Comparison of ENCODE assay signal across 36 cellular contexts in genomic region chr9:24045150-24045549, GRCh38.
"Had no signal": no experiment of that assay in that cellular context is flagged by ENCODE, and none has a peak within 500 bp of the region (broad histone marks: within the 10 kb centered on the region; RNA-seq: fewer than 3 reads in every experiment).

No MANE protein-coding gene starts in this region.

- ATAC-seq: activated CD8-positive, alpha-beta memory T cell treated with anti-CD3 and anti-CD28 coated beads, Interleukin-2, amount 10 ng/mL, durations not matched to agents 7 days and 5 days; activated T-cell treated with anti-CD3 and anti-CD28 coated beads, Interleukin-2, amount 50 U/mL, for 72 hours; activated T-helper 17 cell treated with anti-CD3 and anti-CD28 coated beads, Interleukin-2, amount 50 U/mL, for 72 hours; K562; PC-3 had no signal

- H3K4me3 Mint-ChIP-seq: activated B cell treated with CpG ODN at 0.5 μM for 24 hours; activated CD4-positive, alpha-beta memory T cell treated with anti-CD3 and anti-CD28 coated beads, Interleukin-2, amount 10 ng/mL, durations not matched to agents 7 days and 5 days; activated CD8-positive, alpha-beta memory T cell treated with anti-CD3 and anti-CD28 coated beads, Interleukin-2, amount 10 ng/mL, durations not matched to agents 7 days and 5 days; activated naive CD8-positive, alpha-beta T cell treated with anti-CD3 and anti-CD28 coated beads for 36 hours; activated T-cell treated with anti-CD3 and anti-CD28 coated beads, Interleukin-2, amount 50 U/mL, for 72 hours; activated T-helper 17 cell treated with anti-CD3 and anti-CD28 coated beads, Interleukin-2, amount 50 U/mL, for 72 hours had no signal

- H3K36me3 ChIP-seq: brain microvascular endothelial cell, MG63, Peyer's patch had no signal

- H3K9me3 ChIP-seq: MG63, Peyer's patch had no signal

- H3K36me3 Mint-ChIP-seq: activated CD8-positive, alpha-beta memory T cell treated with anti-CD3 and anti-CD28 coated beads, Interleukin-2, amount 10 ng/mL, durations not matched to agents 7 days and 5 days; activated naive CD8-positive, alpha-beta T cell treated with anti-CD3 and anti-CD28 coated beads for 36 hours had no signal

- H3K27ac Mint-ChIP-seq: activated B cell treated with CpG ODN at 0.5 μM for 24 hours; activated CD4-positive, alpha-beta memory T cell treated with anti-CD3 and anti-CD28 coated beads, Interleukin-2, amount 10 ng/mL, durations not matched to agents 7 days and 5 days; activated CD8-positive, alpha-beta memory T cell treated with anti-CD3 and anti-CD28 coated beads, Interleukin-2, amount 10 ng/mL, durations not matched to agents 7 days and 5 days; activated naive CD8-positive, alpha-beta T cell treated with anti-CD3 and anti-CD28 coated beads for 36 hours; activated T-cell treated with anti-CD3 and anti-CD28 coated beads, Interleukin-2, amount 50 U/mL, for 72 hours; activated T-helper 17 cell treated with anti-CD3 and anti-CD28 coated beads, Interleukin-2, amount 50 U/mL, for 72 hours had no signal

- H3K4me1 Mint-ChIP-seq: activated B cell treated with CpG ODN at 0.5 μM for 24 hours; activated CD4-positive, alpha-beta memory T cell treated with anti-CD3 and anti-CD28 coated beads, Interleukin-2, amount 10 ng/mL, durations not matched to agents 7 days and 5 days; activated CD8-positive, alpha-beta memory T cell treated with anti-CD3 and anti-CD28 coated beads, Interleukin-2, amount 10 ng/mL, durations not matched to agents 7 days and 5 days; activated naive CD8-positive, alpha-beta T cell treated with anti-CD3 and anti-CD28 coated beads for 36 hours; activated T-helper 17 cell treated with anti-CD3 and anti-CD28 coated beads, Interleukin-2, amount 50 U/mL, for 72 hours had no signal

- H3K27me3 Mint-ChIP-seq: activated B cell treated with CpG ODN at 0.5 μM for 24 hours; activated CD4-positive, alpha-beta memory T cell treated with anti-CD3 and anti-CD28 coated beads, Interleukin-2, amount 10 ng/mL, durations not matched to agents 7 days and 5 days; activated CD8-positive, alpha-beta memory T cell treated with anti-CD3 and anti-CD28 coated beads, Interleukin-2, amount 10 ng/mL, durations not matched to agents 7 days and 5 days; activated naive CD8-positive, alpha-beta T cell treated with anti-CD3 and anti-CD28 coated beads for 36 hours; activated T-helper 17 cell treated with anti-CD3 and anti-CD28 coated beads, Interleukin-2, amount 50 U/mL, for 72 hours had no signal

- H3K27me3 ChIP-seq: brain microvascular endothelial cell, MG63, Peyer's patch had no signal

- H3K4me3 ChIP-seq: K562, MG63, Peyer's patch had no signal

- DNase-seq: activated B cell treated with CpG ODN at 0.5 μM for 24 hours; activated CD4-positive, alpha-beta memory T cell treated with anti-CD3 and anti-CD28 coated beads, Interleukin-2, amount 10 ng/mL, durations not matched to agents 7 days and 5 days; activated CD4-positive, alpha-beta T cell treated with anti-CD3 and anti-CD28 coated beads for 48 hours; activated CD4-positive, CD25-positive, alpha-beta regulatory T cell treated with anti-CD3 and anti-CD28 coated beads, Interleukin-2, amount 50 U/mL, for 72 hours; activated CD8-positive, alpha-beta memory T cell treated with anti-CD3 and anti-CD28 coated beads for 24 hours; activated CD8-positive, alpha-beta memory T cell treated with anti-CD3 and anti-CD28 coated beads, Interleukin-2, amount 10 ng/mL, durations not matched to agents 7 days and 5 days; activated effector memory CD4-positive, alpha-beta T cell treated with anti-CD3 and anti-CD28 coated beads, Interleukin-2, amount 50 U/mL, for 16 hours; activated naive CD4-positive, alpha-beta T cell; activated naive CD4-positive, alpha-beta T cell treated with anti-CD3 and anti-CD28 coated beads, Interleukin-2, amount 50 U/mL, for 16 hours; activated naive CD8-positive, alpha-beta T cell treated with anti-CD3 and anti-CD28 coated beads for 36 hours; activated T-cell treated with anti-CD3 and anti-CD28 coated beads, Interleukin-2, amount 50 U/mL, for 1 hour; activated T-cell treated with anti-CD3 and anti-CD28 coated beads, Interleukin-2, amount 50 U/mL, for 72 hours; amniotic stem cell; aorta; brain microvascular endothelial cell; central memory CD4-positive, alpha-beta T cell; Karpas-422; MG63; NCI-H1092; NCI-H1436 treated with DMSO at 0.1 percent for 48 hours; NCI-H1694 treated with DMSO at 0.1 percent for 48 hours; NCI-H2029 treated with DMSO at 0.1 percent for 48 hours; NCI-H2107; NCI-H2171; NCI-H510A; NCI-H526 treated with DMSO at 0.1 percent for 48 hours; PC-3; Peyer's patch; Right ventricle myocardium superior; SW 1271; T-helper 1 cell; T-helper 2 cell; T-helper 9 cell had no signal

- H3K27ac ChIP-seq: brain microvascular endothelial cell, Peyer's patch, VCaP had no signal

- H3K4me1 ChIP-seq: Peyer's patch had no signal
